ENCODE assay signal across 12 cellular contexts in genomic region chr14:22479781-22480464, GRCh38.
A peak's percentile ranks its signal among the peaks of the same experiment; 100 is the strongest.
DNase-seq lines count a peak whose midpoint lies in the region; ATAC-seq and TF ChIP-seq lines count a peak whose summit lies in the region.
"Had no signal": no experiment of that assay in that cellular context is flagged by ENCODE, and none has a peak within 500 bp of the region (broad histone marks: within the 10 kb centered on the region; RNA-seq: fewer than 3 reads in every experiment).

No MANE protein-coding gene starts in this region.

- no peaks in the 10 kb centered on the region for H3K27me3 Mint-ChIP-seq in CD8-positive, alpha-beta memory T cell
- H3K27me3 Mint-ChIP-seq in activated CD8-positive, alpha-beta T cell treated with anti-CD3 and anti-CD28 coated beads, Interleukin-2, amount 10 ng/mL, durations not matched to agents 7 days and 5 days (ENCODE audit: low read depth) = no peaks in the 10 kb centered on the region
- no peaks in the 10 kb centered on the region for H3K27me3 Mint-ChIP-seq in naive B cell

- no peaks in the 10 kb centered on the region for H3K36me3 ChIP-seq in CD8-positive, alpha-beta memory T cell (ENCODE audit: insufficient read depth, low read length)

- CTCF ChIA-PET in CD8-positive, alpha-beta memory T cell (lab: Charles Lee) = no interaction called here
- CTCF ChIA-PET in activated CD8-positive, alpha-beta T cell treated with anti-CD3 and anti-CD28 coated beads, Interleukin-2, amount 10 ng/mL, durations not matched to agents 7 days and 5 days (lab: Charles Lee) = no interaction called here

- no peak overlapping the region for H3K4me3 ChIP-seq in CD8-positive, alpha-beta memory T cell (ENCODE audit: low read length)

- no peaks in the 10 kb centered on the region for H3K4me1 ChIP-seq in CD8-positive, alpha-beta memory T cell (ENCODE audit: insufficient read depth, low read length)

- TF ChIP-seq POLR2A in GM18526 (IDR thresholded peaks at IDR 0.05; ENCODE audit: extremely low read depth, insufficient read length) = peak; percentile 16

- H3K27ac ChIP-seq in CD8-positive, alpha-beta memory T cell (ENCODE audit: low read depth, low read length) = no peak overlapping the region

- no peaks in the 10 kb centered on the region for H3K4me1 Mint-ChIP-seq in CD8-positive, alpha-beta memory T cell
- no peaks in the 10 kb centered on the region for H3K4me1 Mint-ChIP-seq in activated CD8-positive, alpha-beta T cell treated with anti-CD3 and anti-CD28 coated beads, Interleukin-2, amount 10 ng/mL, durations not matched to agents 7 days and 5 days (ENCODE audit: low read depth)
- H3K4me1 Mint-ChIP-seq in naive B cell = peaks cover 63 to 87% (median 87%) of the 10 kb centered on the region in 3 donors

- H3K4me3 Mint-ChIP-seq in CD8-positive, alpha-beta memory T cell = peak overlapping the region; percentile 43 to 73 (median 62)
- peak overlapping the region; percentile 67 for H3K4me3 Mint-ChIP-seq in activated CD8-positive, alpha-beta T cell treated with anti-CD3 and anti-CD28 coated beads, Interleukin-2, amount 10 ng/mL, durations not matched to agents 7 days and 5 days
- peak overlapping the region; percentile 6 to 77 (median 42) for H3K4me3 Mint-ChIP-seq in naive B cell

- H3K27me3 ChIP-seq in CD8-positive, alpha-beta memory T cell (ENCODE audit: insufficient read depth, low read length, poor library complexity, severe bottlenecking) = no peaks in the 10 kb centered on the region

- DNase-seq in CD8-positive, alpha-beta memory T cell = no peak
- DNase-seq in activated CD8-positive, alpha-beta T cell treated with anti-CD3 and anti-CD28 coated beads, Interleukin-2, amount 10 ng/mL, durations not matched to agents 7 days and 5 days = no peak
- no peak for DNase-seq in naive B cell
- no peak for DNase-seq in UCSD-AML1 (lab: John Stamatoyannopoulos, UW; ENCODE audit: unreplicated experiment)
- DNase-seq in NCI-H2227 treated with DMSO at 0.1 percent for 48 hours (lab: John Stamatoyannopoulos, UW) = no peak
- DNase-seq: activated gamma-delta T cell, Calu3, NCI-H345, right cardiac atrium had no signal

- no peaks in the 10 kb centered on the region for H3K9me3 ChIP-seq in CD8-positive, alpha-beta memory T cell (ENCODE audit: low read length)

- H3K27ac Mint-ChIP-seq in CD8-positive, alpha-beta memory T cell = peak overlapping the region in 2 of 8 donors; percentile 50 to 51
- H3K27ac Mint-ChIP-seq in activated CD8-positive, alpha-beta T cell treated with anti-CD3 and anti-CD28 coated beads, Interleukin-2, amount 10 ng/mL, durations not matched to agents 7 days and 5 days = peak overlapping the region; percentile 77
- H3K27ac Mint-ChIP-seq in naive B cell = peak overlapping the region; percentile 9 to 73 (median 56)

- POLR2A ChIA-PET in CD8-positive, alpha-beta memory T cell (lab: Charles Lee) = interaction anchor here (1.0 kb wide), 1 partner anchor 82 kb away, joined by 3 read pairs; no protein-coding TSS in a partner anchor
- POLR2A ChIA-PET in activated CD8-positive, alpha-beta T cell treated with anti-CD3 and anti-CD28 coated beads, Interleukin-2, amount 10 ng/mL, durations not matched to agents 7 days and 5 days (lab: Charles Lee) = interaction anchor here (0.7 to 0.8 kb wide), 2 partner anchors 8 to 76 kb away, joined by 3 read pairs; no protein-coding TSS in a partner anchor

- no peaks in the 10 kb centered on the region for H3K9me3 Mint-ChIP-seq in CD8-positive, alpha-beta memory T cell
- H3K9me3 Mint-ChIP-seq in activated CD8-positive, alpha-beta T cell treated with anti-CD3 and anti-CD28 coated beads, Interleukin-2, amount 10 ng/mL, durations not matched to agents 7 days and 5 days (ENCODE audit: insufficient read depth) = no peaks in the 10 kb centered on the region
- H3K9me3 Mint-ChIP-seq in naive B cell = no peaks in the 10 kb centered on the region

- H3K36me3 Mint-ChIP-seq in CD8-positive, alpha-beta memory T cell = peaks cover 0 to 4% (median 0%) of the 10 kb centered on the region in 3 donors
- peaks cover 13% of the 10 kb centered on the region for H3K36me3 Mint-ChIP-seq in activated CD8-positive, alpha-beta T cell treated with anti-CD3 and anti-CD28 coated beads, Interleukin-2, amount 10 ng/mL, durations not matched to agents 7 days and 5 days (ENCODE audit: low read depth)
- no peaks in the 10 kb centered on the region for H3K36me3 Mint-ChIP-seq in naive B cell

- ATAC-seq in activated CD8-positive, alpha-beta T cell treated with anti-CD3 and anti-CD28 coated beads, Interleukin-2, amount 10 ng/mL, durations not matched to agents 7 days and 5 days = no peak
- ATAC-seq in naive B cell (ENCODE audit: low read depth in 2 of 2) = no peak
- ATAC-seq in HG03439 (IDR thresholded peaks at IDR 0.05; ENCODE audit: unreplicated experiment) = no peak
- ATAC-seq in GM18858 (IDR thresholded peaks at IDR 0.05; ENCODE audit: unreplicated experiment) = no peak
- ATAC-seq: right cardiac atrium had no signal
